Comparison of ENCODE assay signal across 20 cellular contexts in the genomic region with DNA sequence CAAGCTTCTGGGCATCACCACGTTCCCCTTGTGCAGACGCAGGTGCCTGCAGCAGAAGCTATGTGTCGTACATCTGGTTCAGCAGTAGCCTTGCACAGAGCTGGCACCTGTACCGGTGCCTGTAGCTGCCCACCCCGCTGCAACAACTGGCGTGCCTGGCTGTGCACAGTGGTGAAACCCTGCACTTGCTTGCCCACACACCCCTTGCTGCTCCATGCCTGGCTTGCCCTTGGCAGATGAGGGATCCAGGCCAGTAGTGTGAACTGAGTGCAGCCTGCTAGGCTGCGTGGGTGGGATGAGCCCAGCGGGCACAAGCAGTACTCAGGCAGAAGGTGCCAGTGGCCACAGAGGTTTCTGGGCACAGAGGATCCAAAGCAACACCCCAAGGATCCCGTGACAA.
"Had no signal": no experiment of that assay in that cellular context is flagged by ENCODE, and none has a peak within 500 bp of the region (broad histone marks: within the 10 kb centered on the region; RNA-seq: fewer than 3 reads in every experiment).

No MANE protein-coding gene starts in this region.

- ATAC-seq: naive thymus-derived CD4-positive, alpha-beta T cell; pancreas; right cardiac atrium; sciatic nerve; stimulated activated effector memory CD8-positive, alpha-beta T cell treated with anti-CD3 and anti-CD28 coated beads, Interleukin-12 subunit alpha, Interleukin-12 subunit beta, amount 100 ng/mL, for 72 hours had no signal

- H3K27ac ChIP-seq: heart left ventricle, left ventricle myocardium inferior, pancreas, skin epidermis, suprapubic skin, thoracic aorta, tibial artery, uterus had no signal

- H3K36me3 ChIP-seq: heart left ventricle, left ventricle myocardium inferior, pancreas, suprapubic skin, thoracic aorta, tibial artery, uterus had no signal

- H3K27me3 ChIP-seq: heart left ventricle, pancreas, suprapubic skin, tibial artery, uterus had no signal

- DNase-seq: heart left ventricle; islet precursor cell; left ventricle myocardium inferior; mesendoderm; naive thymus-derived CD4-positive, alpha-beta T cell; nucleus accumbens; retina; stimulated activated CD4-positive, alpha-beta T cell treated with anti-CD3 and anti-CD28 coated beads, Interleukin-4, amount 100 ng/mL, for 24 hours; stimulated activated naive CD4-positive, alpha-beta T cell; tibial artery; trophoblast cell; uterus had no signal

- H3K9me3 ChIP-seq: heart left ventricle, left ventricle myocardium inferior, pancreas, suprapubic skin, thoracic aorta, tibial artery, uterus had no signal

- H3K4me1 ChIP-seq: heart left ventricle, left ventricle myocardium inferior, pancreas, suprapubic skin, tibial artery, uterus had no signal

- H3K4me3 ChIP-seq: heart left ventricle, left ventricle myocardium inferior, lung, pancreas, skin epidermis, suprapubic skin, thoracic aorta, tibial artery, uterus had no signal
